Comparison of ENCODE assay signal across 8 cellular contexts in genomic region chr14:31510222-31510621, GRCh38. TPM values are rescaled to one million over a fixed set of nuclear protein-coding genes. Genes with fewer than 3 reads are reported as not detected.
DNase-seq lines count a peak whose midpoint lies in the region; ATAC-seq and TF ChIP-seq lines count a peak whose summit lies in the region.

No MANE protein-coding gene starts in this region.

- TF ChIP-seq CTCF in RWPE1 (conservative IDR thresholded peaks at IDR 0.05; ENCODE audit: low read depth) = peak; percentile 63
- TF ChIP-seq CTCF in tibial nerve (IDR thresholded peaks at IDR 0.05) = peak; percentile 29 to 70 (median 61)

- no peak for TF ChIP-seq POLR2A in tibial nerve (IDR thresholded peaks at IDR 0.05)

- DNase-seq in CD4-positive, alpha-beta memory T cell = peak in 4 of 5 donors; percentile 16 to 24 (median 22)
- DNase-seq in HuH-7.5 (ENCODE audit: low spot score) = peak; percentile 56
- peak; percentile 56 for DNase-seq in RWPE1 (ENCODE audit: low spot score)
- DNase-seq in germinal center (ENCODE audit: low spot score) = peak; percentile 38
- no peak for DNase-seq in tibial nerve (ENCODE audit: low spot score in 2 of 2)
- DNase-seq in NK-92 treated with Interleukin-12 subunit alpha and Interleukin-12 subunit beta, amount 100 ng/mL, for 24 hours (lab: John Stamatoyannopoulos, UW) = no peak
- no peak for DNase-seq in activated gamma-delta T cell treated with Interleukin-2 at 50 U/mL for 16 hours

- intact Hi-C loops in CD4-positive, alpha-beta memory T cell (cut with micrococcal nuclease) = loop anchor here (1.0 to 5.0 kb wide), 3 partner anchors 417 to 957 kb away; no protein-coding TSS in a partner anchor

- CTCF ChIA-PET in CD4-positive, alpha-beta memory T cell (lab: Charles Lee; ENCODE audit: partially characterized antibody) = interaction anchor here (0.8 to 3.9 kb wide), 9 partner anchors 10 to 744 kb away, joined by 3 to 34 read pairs (median 4); partner anchors contain the start of gene HEATR5A
- CTCF ChIA-PET in RWPE1 (lab: Yijun Ruan, JAX) = interaction anchor here (0.6 to 1.7 kb wide), 12 partner anchors 9 to 969 kb away, joined by 3 to 6 read pairs (median 3); no protein-coding TSS in a partner anchor

- H3K4me3 ChIP-seq in CD4-positive, alpha-beta memory T cell (ENCODE audit: low read length in 2 of 2) = no peak overlapping the region
- no peak overlapping the region for H3K4me3 ChIP-seq in tibial nerve

- no peaks in the 10 kb centered on the region for H3K9me3 ChIP-seq in CD4-positive, alpha-beta memory T cell (ENCODE audit: control insufficient read depth in 1 of 2, low read length in 2 of 2)
- H3K9me3 ChIP-seq in tibial nerve = no peaks in the 10 kb centered on the region

- no peak overlapping the region for H3K4me3 Mint-ChIP-seq in CD4-positive, alpha-beta memory T cell

- H3K36me3 Mint-ChIP-seq in CD4-positive, alpha-beta memory T cell = no peaks in the 10 kb centered on the region

- no peaks in the 10 kb centered on the region for H3K36me3 ChIP-seq in CD4-positive, alpha-beta memory T cell (ENCODE audit: insufficient read depth, low read length)
- no peaks in the 10 kb centered on the region for H3K36me3 ChIP-seq in tibial nerve

- no peak overlapping the region for H3K27ac ChIP-seq in CD4-positive, alpha-beta memory T cell (ENCODE audit: low read depth, low read length)
- H3K27ac ChIP-seq in RWPE1 = no peak overlapping the region
- no peak overlapping the region for H3K27ac ChIP-seq in tibial nerve

- peaks cover 0 to 6% of the 10 kb centered on the region in 2 donors for H3K27me3 Mint-ChIP-seq in CD4-positive, alpha-beta memory T cell

- no peaks in the 10 kb centered on the region for H3K4me1 ChIP-seq in CD4-positive, alpha-beta memory T cell (ENCODE audit: insufficient read depth, low read length)
- H3K4me1 ChIP-seq in tibial nerve = peaks cover 0 to 10% (median 0%) of the 10 kb centered on the region in 4 donors

- H3K4me1 Mint-ChIP-seq in CD4-positive, alpha-beta memory T cell = no peaks in the 10 kb centered on the region

- no peak for ATAC-seq in GM21737 (IDR thresholded peaks at IDR 0.05; ENCODE audit: unreplicated experiment)

- no peaks in the 10 kb centered on the region for H3K27me3 ChIP-seq in CD4-positive, alpha-beta memory T cell (ENCODE audit: insufficient read depth, low read length)
- no peaks in the 10 kb centered on the region for H3K27me3 ChIP-seq in tibial nerve

- H3K9me3 Mint-ChIP-seq in CD4-positive, alpha-beta memory T cell = no peaks in the 10 kb centered on the region

- TF ChIP-seq EP300 in tibial nerve (IDR thresholded peaks at IDR 0.05) = no peak

- no peak overlapping the region for H3K27ac Mint-ChIP-seq in CD4-positive, alpha-beta memory T cell

- POLR2A ChIA-PET in CD4-positive, alpha-beta memory T cell (lab: Charles Lee; ENCODE audit: partially characterized antibody) = interaction anchor here (0.6 kb wide), 1 partner anchor 350 kb away, joined by 3 read pairs; no protein-coding TSS in a partner anchor
- POLR2A ChIA-PET in RWPE1 (lab: Yijun Ruan, JAX; ENCODE audit: low non-redundant PET) = no interaction called here

RNA-seq across cellular contexts. Expression of gene GPR33, which starts 22.4 kb away (rescaled TPM):
- not detected for total RNA-seq in CD4-positive, alpha-beta memory T cell
- polyA plus RNA-seq in CD4-positive, alpha-beta memory T cell = not detected
- not detected for total RNA-seq in tibial nerve

RNA-seq across cellular contexts. Expression of gene NUBPL, which starts 51.0 kb away (rescaled TPM):
- 1 to 10 TPM; 7.4 to 7.5 TPM for total RNA-seq in CD4-positive, alpha-beta memory T cell
- 10 to 100 TPM in 1 of 2 donors, 1 to 10 TPM in 1; 7.2 to 10.1 TPM for polyA plus RNA-seq in CD4-positive, alpha-beta memory T cell
- 10 to 100 TPM; 10.3 to 38.2 (median 13.4) TPM for total RNA-seq in tibial nerve

RNA-seq across cellular contexts. Expression of gene DTD2, which starts 52.9 kb away (rescaled TPM):
- total RNA-seq in CD4-positive, alpha-beta memory T cell = 10 to 100 TPM; 15.1 to 20.2 TPM
- polyA plus RNA-seq in CD4-positive, alpha-beta memory T cell = 10 to 100 TPM; 13.9 to 27.0 TPM
- total RNA-seq in tibial nerve = 10 to 100 TPM; 40.0 to 63.4 (median 47.4) TPM

Comparison
In these comparisons a context has a peak if more than half of its experiments do, and no peak if none do; other contexts are left out.
1. DNase-seq: peak in CD4-positive, alpha-beta memory T cell (4 of 5), HuH-7.5 (single experiment), RWPE1 (single experiment) and germinal center (single experiment); none in tibial nerve (0 of 2), NK-92 treated with Interleukin-12 subunit alpha and Interleukin-12 subunit beta, amount 100 ng/mL, for 24 hours (single experiment) and activated gamma-delta T cell treated with Interleukin-2 at 50 U/mL for 16 hours (single experiment).